23 cellular contexts compared by ENCODE assay signal in the genomic region with DNA sequence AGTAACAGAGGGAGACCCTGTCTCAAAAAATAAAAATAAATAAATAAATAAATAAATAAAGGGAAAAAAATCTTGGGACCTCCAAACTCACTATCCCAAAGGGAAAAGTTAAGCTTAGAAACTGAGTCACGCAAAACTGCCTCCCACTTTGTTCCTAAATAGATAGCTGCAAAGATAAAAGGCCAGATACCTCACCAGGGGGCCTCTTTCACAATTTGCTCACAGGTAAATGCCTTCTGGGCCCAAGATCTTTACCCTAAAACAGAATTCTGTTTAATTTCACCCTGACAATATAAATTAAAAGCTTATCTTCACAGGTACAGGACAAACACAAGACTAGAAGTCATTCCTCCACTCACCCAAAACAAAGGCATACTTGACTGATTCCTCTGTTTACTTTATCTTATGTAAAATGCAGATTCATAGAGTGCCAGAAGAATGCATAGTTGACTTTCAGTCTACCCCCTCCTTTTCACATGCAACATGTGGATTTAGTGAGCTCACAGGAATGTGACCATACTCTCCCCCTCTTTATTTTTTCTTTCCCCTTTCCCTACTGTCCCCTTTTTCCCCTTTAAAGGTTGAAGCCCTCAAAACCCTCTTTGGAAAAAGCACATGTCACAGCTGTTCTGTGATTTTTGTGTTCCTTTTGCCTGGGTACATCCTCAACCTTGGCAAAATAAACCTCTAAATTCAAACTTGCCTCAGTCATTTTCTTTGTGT. TPM values are rescaled to one million over a fixed set of nuclear protein-coding genes. Genes with fewer than 3 reads are reported as not detected.
DNase-seq lines count a peak whose midpoint lies in the region; ATAC-seq, FAIRE-seq and TF ChIP-seq lines count a peak whose summit lies in the region.
"Had no signal": no experiment of that assay in that cellular context is flagged by ENCODE, and none has a peak within 500 bp of the region (broad histone marks: within the 10 kb centered on the region; RNA-seq: fewer than 3 reads in every experiment).

No MANE protein-coding gene starts in this region.

- no peak overlapping the region for H4K91ac ChIP-seq in H9 (ENCODE audit: insufficient read length, low read depth, low read length)

- H3K27ac ChIP-seq in A549 (no peak overlapping the region), H9 (ENCODE audit: insufficient read length, low read depth, low read length) (peak overlapping the region; percentile 100)
- H3K27ac ChIP-seq: brain microvascular endothelial cell, SK-N-MC had no signal

- H3K14ac ChIP-seq in H9 (ENCODE audit: insufficient read depth, low read length), result no peak overlapping the region

- no peaks in the 10 kb centered on the region for H3K27me3 ChIP-seq in H9 (ENCODE audit: insufficient read depth, low read length)
- H3K27me3 ChIP-seq: brain microvascular endothelial cell had no signal

- H2AFZ ChIP-seq in H9 (ENCODE audit: low read length), result no peak overlapping the region

- no peak overlapping the region for H3K23ac ChIP-seq in H9 (ENCODE audit: insufficient read length, low read depth, low read length)

- no peak overlapping the region for H2BK12ac ChIP-seq in H9 (ENCODE audit: insufficient read length, low read depth, low read length)

- H3T11ph ChIP-seq in H9 (ENCODE audit: low read length), result peak overlapping the region; percentile 97

- H2BK15ac ChIP-seq in H9 (ENCODE audit: low read depth, low read length), result no peak overlapping the region

- H3K4ac ChIP-seq in H9 (ENCODE audit: low read depth, low read length), result no peak overlapping the region

- CTCF ChIA-PET in A549 (lab: Yijun Ruan, JAX), result interaction anchor here (0.8 to 1.5 kb wide), 3 partner anchors 11 to 466 kb away, joined by 3 to 6 read pairs (median 3); no protein-coding TSS in a partner anchor

- H3K36me3 Mint-ChIP-seq in H9 (ENCODE audit: insufficient read depth in 1 of 3, low read depth in 3 of 3), result peaks cover 0 to 9% (median 0%) of the 10 kb centered on the region in 3 experiments; a peak in 3 of 7 replicates
- no peaks in the 10 kb centered on the region for H3K36me3 Mint-ChIP-seq in natural killer cell treated with Interleukin-12 subunit alpha and Interleukin-12 subunit beta and Interleukin-15 and Interleukin-18, amount 100 ng/mL, for 72 hours
- H3K36me3 Mint-ChIP-seq: CD8-positive, alpha-beta T cell; immature natural killer cell had no signal

- no peak overlapping the region for H3K56ac ChIP-seq in H9 (ENCODE audit: insufficient read length, low read depth, low read length)

- peak overlapping the region; percentile 22; the same call in 1 of the 3 replicates for H3K4me2 ChIP-seq in A549
- H3K4me2 ChIP-seq in H9 (ENCODE audit: insufficient read depth, insufficient read length, low read length), result peak overlapping the region; percentile 1

- no peaks in the 10 kb centered on the region for H3K9me3 Mint-ChIP-seq in H9
- no peaks in the 10 kb centered on the region for H3K9me3 Mint-ChIP-seq in natural killer cell treated with Interleukin-12 subunit alpha and Interleukin-12 subunit beta and Interleukin-15 and Interleukin-18, amount 100 ng/mL, for 72 hours
- H3K9me3 Mint-ChIP-seq: activated CD4-positive, alpha-beta T cell treated with anti-CD3 and anti-CD28 coated beads, Interleukin-2, amount 10 ng/mL, durations not matched to agents 7 days and 5 days; CD8-positive, alpha-beta T cell; immature natural killer cell; memory B cell; nephron had no signal

- peak overlapping the region; percentile 73 for H3K18ac ChIP-seq in H9 (ENCODE audit: insufficient read length, low read depth, low read length)

- H3K4me1 ChIP-seq in A549, result peaks cover 10% of the 10 kb centered on the region; the same call in 2 of the 3 replicates
- peaks cover 9% of the 10 kb centered on the region; the same call in 1 of the 2 replicates for H3K4me1 ChIP-seq in H9 (ENCODE audit: insufficient read depth, low read length)

- no peaks in the 10 kb centered on the region for H3K79me1 ChIP-seq in H9 (ENCODE audit: insufficient read depth, low read depth, low read length, poor library complexity, severe bottlenecking)

- H3K4me3 Mint-ChIP-seq in H9, result peak overlapping the region; percentile 31 to 33; a peak in 4 of 5 replicates
- no peak overlapping the region for H3K4me3 Mint-ChIP-seq in natural killer cell treated with Interleukin-12 subunit alpha and Interleukin-12 subunit beta and Interleukin-15 and Interleukin-18, amount 100 ng/mL, for 72 hours
- H3K4me3 Mint-ChIP-seq: activated CD4-positive, alpha-beta T cell treated with anti-CD3 and anti-CD28 coated beads, Interleukin-2, amount 10 ng/mL, durations not matched to agents 7 days and 5 days; CD8-positive, alpha-beta T cell; immature natural killer cell; memory B cell; nephron had no signal

- H4K5ac ChIP-seq in H9 (ENCODE audit: insufficient read length, low read depth, low read length), result no peak overlapping the region

- TF ChIP-seq CTCF in A549 (IDR thresholded peaks at IDR 0.05) (no peak), H9 (conservative IDR thresholded peaks at IDR 0.05) (no peak), cardiac fibroblast (IDR thresholded peaks at IDR 0.05; ENCODE audit: low read depth, low read length) (no peak), GM20000 (IDR thresholded peaks at IDR 0.05; ENCODE audit: extremely low read depth, missing control alignments) (no peak)

- WGBS in A549 (ENCODE audit: missing lambda C conversion rate), result 100% methylated on average over 1 of the region's 1 CpG
- WGBS in H9 (ENCODE audit: extremely low coverage, insufficient read length, low lambda C conversion rate), result no CpG with 5 or more reads among the region's 1 CpG

- peak overlapping the region; percentile 97 to 100 (median 99) for H3K27ac Mint-ChIP-seq in H9
- no peak overlapping the region for H3K27ac Mint-ChIP-seq in natural killer cell treated with Interleukin-12 subunit alpha and Interleukin-12 subunit beta and Interleukin-15 and Interleukin-18, amount 100 ng/mL, for 72 hours
- H3K27ac Mint-ChIP-seq: activated CD4-positive, alpha-beta T cell treated with anti-CD3 and anti-CD28 coated beads, Interleukin-2, amount 10 ng/mL, durations not matched to agents 7 days and 5 days; CD8-positive, alpha-beta T cell; immature natural killer cell; memory B cell had no signal

- TF ChIP-seq RAD21 in A549 (conservative IDR thresholded peaks at IDR 0.05 in 1 of 2, IDR thresholded peaks at IDR 0.05 in 1 of 2), result no peak

- H3K23me2 ChIP-seq in H9 (ENCODE audit: insufficient read length, low read depth, low read length, poor library complexity, severe bottlenecking), result peaks cover 2% of the 10 kb centered on the region

- H3K9me3 ChIP-seq in A549 (no peaks in the 10 kb centered on the region), H9 (ENCODE audit: control insufficient read depth, low read depth, low read length) (no peaks in the 10 kb centered on the region)
- H3K9me3 ChIP-seq: HAP-1 had no signal

- peaks cover 52 to 62% of the 10 kb centered on the region in 2 experiments for H3K4me1 Mint-ChIP-seq in H9
- peaks cover 9 to 14% of the 10 kb centered on the region in 2 donors for H3K4me1 Mint-ChIP-seq in natural killer cell treated with Interleukin-12 subunit alpha and Interleukin-12 subunit beta and Interleukin-15 and Interleukin-18, amount 100 ng/mL, for 72 hours (ENCODE audit: low read depth in 2 of 2)

- peak overlapping the region; percentile 92 for H2BK20ac ChIP-seq in H9 (ENCODE audit: low read depth, low read length, poor library complexity, severe bottlenecking)

- H3K4me3 ChIP-seq in A549 (no peak overlapping the region), cardiac fibroblast (replicated peaks in 1 of 2; ENCODE audit: low read depth in 2 of 2, low read length in 2 of 2) (no peak overlapping the region)
- H3K4me3 ChIP-seq: HAP-1, SK-N-MC had no signal

- H3K79me2 ChIP-seq in H9 (ENCODE audit: insufficient read depth, low read length), result peaks cover 11% of the 10 kb centered on the region; the same call in 1 of the 2 replicates

- no peak overlapping the region for H4K8ac ChIP-seq in H9 (replicated peaks; ENCODE audit: insufficient read length, low read depth, low read length)

- peak overlapping the region; percentile 23 for H2BK5ac ChIP-seq in H9 (ENCODE audit: insufficient read length, low read length)

- H2BK120ac ChIP-seq in H9 (ENCODE audit: low read depth, low read length, poor library complexity, severe bottlenecking), result peak overlapping the region; percentile 75

- no peak for ATAC-seq in A549
- ATAC-seq in stimulated activated naive CD8-positive, alpha-beta T cell treated with anti-CD3 and anti-CD28 coated beads, Interleukin-15, Interleukin-2, amounts not matched to agents 100 U/mL and 50 U/mL, for 24 hours, result no peak
- no peak for ATAC-seq in natural killer cell treated with Interleukin-12 subunit alpha and Interleukin-12 subunit beta and Interleukin-15 and Interleukin-18, amount 100 ng/mL, for 72 hours
- ATAC-seq: CD8-positive, alpha-beta T cell had no signal

- no peak for FAIRE-seq in A549 (lab: Jason Lieb, UNC)
- FAIRE-seq: G401.6, GM12892 had no signal

- H3K9ac ChIP-seq in H9 (ENCODE audit: extremely low read depth, insufficient read length, low read length), result peak overlapping the region; percentile 63

- TF ChIP-seq POLR2A in A549 (IDR thresholded peaks at IDR 0.05; ENCODE audit: low read length), result no peak

- no peak for TF ChIP-seq EP300 in A549 (IDR thresholded peaks at IDR 0.05)

- DNase-seq in A549 (ENCODE audit: low read depth in 1 of 2, low spot score in 1 of 2), result no peak
- DNase-seq in H9, result no peak
- peak; percentile 9 to 22 for DNase-seq in cardiac fibroblast (ENCODE audit: low read depth in 2 of 2)
- peak; percentile 50 for DNase-seq in iris pigment epithelial cell (ENCODE audit: low read depth)
- DNase-seq in stimulated activated naive CD8-positive, alpha-beta T cell treated with anti-CD3 and anti-CD28 coated beads, Interleukin-15, Interleukin-2, amounts not matched to agents 100 U/mL and 50 U/mL, for 24 hours, result no peak
- DNase-seq in natural killer cell treated with Interleukin-12 subunit alpha and Interleukin-12 subunit beta and Interleukin-15 and Interleukin-18, amount 100 ng/mL, for 72 hours (ENCODE audit: low spot score), result no peak
- no peak for DNase-seq in NAMALWA (ENCODE audit: low spot score)
- no peak for DNase-seq in GM20000 (ENCODE audit: low spot score)
- DNase-seq: activated CD4-positive, alpha-beta T cell treated with anti-CD3 and anti-CD28 coated beads, Interleukin-2, amount 10 ng/mL, durations not matched to agents 7 days and 5 days; activated naive CD4-positive, alpha-beta T cell treated with anti-CD3 and anti-CD28 coated beads, Interleukin-2, amount 50 U/mL, for 16 hours; brain microvascular endothelial cell; CD8-positive, alpha-beta T cell; effector CD8-positive, alpha-beta T cell; immature natural killer cell; NCI-H2081; NCI-H524 treated with DMSO at 0.1 percent for 48 hours; T1000 had no signal

- H4K20me1 ChIP-seq in H9 (ENCODE audit: control insufficient read depth, insufficient read depth, insufficient read length), result no peaks in the 10 kb centered on the region

- peak overlapping the region; percentile 81 for H2AK5ac ChIP-seq in H9 (ENCODE audit: insufficient read length, low read length)

- POLR2A ChIA-PET in A549 (lab: Yijun Ruan, JAX), result no interaction called here

- H3K27me3 Mint-ChIP-seq in H9 (ENCODE audit: low read depth), result no peaks in the 10 kb centered on the region
- H3K27me3 Mint-ChIP-seq in natural killer cell treated with Interleukin-12 subunit alpha and Interleukin-12 subunit beta and Interleukin-15 and Interleukin-18, amount 100 ng/mL, for 72 hours, result no peaks in the 10 kb centered on the region
- H3K27me3 Mint-ChIP-seq: activated CD4-positive, alpha-beta T cell treated with anti-CD3 and anti-CD28 coated beads, Interleukin-2, amount 10 ng/mL, durations not matched to agents 7 days and 5 days; memory B cell had no signal

RNA-seq across cellular contexts. Expression of gene ELF2, which starts 23.4 kb away (rescaled TPM):
- polyA plus RNA-seq in A549 (2011; rRNA removed), result 24.3 and 27.3 TPM in 2 replicates
- polyA plus RNA-seq in A549 (2012; cell fraction: cytosol; rRNA removed), result 8.7 and 9.6 TPM in 2 replicates
- polyA plus RNA-seq in A549 (2012; cell fraction: nucleus; rRNA removed), result 9.5 and 9.6 TPM in 2 replicates
- polyA plus RNA-seq in A549 (2017; fragmentation: RNase III; extraction: RNeasy Plus Mini Kit Qiagen cat#74134 plus additional on column Dnase treatment), result 12.4 to 12.7 TPM (median 12.6 TPM) in 3 replicates
- 33.1 and 33.8 TPM in 2 replicates for polyA minus RNA-seq in A549 (2011; rRNA and poly(A)+ RNA removed)
- 47.0 and 49.6 TPM in 2 replicates for total RNA-seq in H9 (2021)
- total RNA-seq in natural killer cell treated with Interleukin-12 subunit alpha and Interleukin-12 subunit beta and Interleukin-15 and Interleukin-18, amount 100 ng/mL, for 72 hours, result 10 to 100 TPM; 39.7 to 46.2 TPM

Comparison
In these comparisons a context has a peak if more than half of its experiments do, and no peak if none do; other contexts are left out.
1. DNase-seq: peak in cardiac fibroblast (2 of 2) and iris pigment epithelial cell (single experiment); none in A549 (0 of 2), H9 (single experiment), stimulated activated naive CD8-positive, alpha-beta T cell treated with anti-CD3 and anti-CD28 coated beads, Interleukin-15, Interleukin-2, amounts not matched to agents 100 U/mL and 50 U/mL, for 24 hours (single experiment), natural killer cell treated with Interleukin-12 subunit alpha and Interleukin-12 subunit beta and Interleukin-15 and Interleukin-18, amount 100 ng/mL, for 72 hours (single experiment), NAMALWA (single experiment) and GM20000 (single experiment).
2. H3K27ac Mint-ChIP-seq: peak in H9 (3 of 3); none in natural killer cell treated with Interleukin-12 subunit alpha and Interleukin-12 subunit beta and Interleukin-15 and Interleukin-18, amount 100 ng/mL, for 72 hours (0 of 2).